ENCODE assay signal across 10 cellular contexts in genomic region chr11:20669833-20670684, GRCh38. TPM values are rescaled to one million over a fixed set of nuclear protein-coding genes. Genes with fewer than 3 reads are reported as not detected.
A peak's percentile ranks its signal among the peaks of the same experiment; 100 is the strongest.
DNase-seq lines count a peak whose midpoint lies in the region; ATAC-seq lines count a peak whose summit lies in the region.
"Had no signal": no experiment of that assay in that cellular context is flagged by ENCODE, and none has a peak within 500 bp of the region (broad histone marks: within the 10 kb centered on the region; RNA-seq: fewer than 3 reads in every experiment).

No MANE protein-coding gene starts in this region.

- H3K27me3 Mint-ChIP-seq in activated CD4-positive, alpha-beta T cell treated with anti-CD3 and anti-CD28 coated beads, Interleukin-2, amount 10 ng/mL, durations not matched to agents 24 days and 14 days, result peaks cover 68% of the 10 kb centered on the region
- peaks cover 66% of the 10 kb centered on the region for H3K27me3 Mint-ChIP-seq in activated CD4-positive, alpha-beta T cell treated with anti-CD3 and anti-CD28 coated beads, Interleukin-2, amount 10 ng/mL, durations not matched to agents 7 days and 5 days

- no peaks in the 10 kb centered on the region for H3K9me3 ChIP-seq in iPS-20b (ENCODE audit: insufficient read depth, low read depth, low read length)
- H3K9me3 ChIP-seq in stomach smooth muscle (ENCODE audit: control insufficient read depth in 2 of 2, low read length in 2 of 2), result no peaks in the 10 kb centered on the region
- H3K9me3 ChIP-seq: gastroesophageal sphincter had no signal

- H3K9ac ChIP-seq in iPS-20b (ENCODE audit: low read depth, low read length), result no peak overlapping the region
- H3K9ac ChIP-seq in stomach smooth muscle (ENCODE audit: low read length in 2 of 2), result no peak overlapping the region

- H3K4me1 ChIP-seq in iPS-20b (ENCODE audit: insufficient read depth, low read length), result peaks cover 21% of the 10 kb centered on the region; the same call in 1 of the 2 replicates
- peaks cover 19% of the 10 kb centered on the region for H3K4me1 ChIP-seq in stomach smooth muscle (ENCODE audit: control insufficient read depth, insufficient read depth, low read length)

- H3K36me3 ChIP-seq in iPS-20b (ENCODE audit: insufficient read depth, low read depth, low read length) (no peaks in the 10 kb centered on the region), stomach smooth muscle (ENCODE audit: control insufficient read depth in 2 of 2, insufficient read depth in 2 of 2, low read length in 2 of 2) (no peaks in the 10 kb centered on the region)
- H3K36me3 ChIP-seq: gastroesophageal sphincter had no signal

- no peaks in the 10 kb centered on the region for H3K4me1 Mint-ChIP-seq in activated CD4-positive, alpha-beta T cell treated with anti-CD3 and anti-CD28 coated beads, Interleukin-2, amount 10 ng/mL, durations not matched to agents 24 days and 14 days
- peaks cover 6% of the 10 kb centered on the region for H3K4me1 Mint-ChIP-seq in activated CD4-positive, alpha-beta T cell treated with anti-CD3 and anti-CD28 coated beads, Interleukin-2, amount 10 ng/mL, durations not matched to agents 7 days and 5 days

- POLR2A ChIA-PET in activated CD4-positive, alpha-beta T cell treated with anti-CD3 and anti-CD28 coated beads, Interleukin-2, amount 10 ng/mL, durations not matched to agents 7 days and 5 days (lab: Charles Lee), result no interaction called here

- intact Hi-C loops in activated CD4-positive, alpha-beta T cell treated with anti-CD3 and anti-CD28 coated beads, Interleukin-2, amount 10 ng/mL, durations not matched to agents 24 days and 14 days (cut with micrococcal nuclease), result loop anchor here (5.0 kb wide), 2 partner anchors 73 to 508 kb away; partner anchors contain the start of genes DBX1 and SLC6A5

- H3K27ac Mint-ChIP-seq in activated CD4-positive, alpha-beta T cell treated with anti-CD3 and anti-CD28 coated beads, Interleukin-2, amount 10 ng/mL, durations not matched to agents 24 days and 14 days, result no peak overlapping the region
- H3K27ac Mint-ChIP-seq in activated CD4-positive, alpha-beta T cell treated with anti-CD3 and anti-CD28 coated beads, Interleukin-2, amount 10 ng/mL, durations not matched to agents 7 days and 5 days, result no peak overlapping the region
- H3K27ac Mint-ChIP-seq: activated T-helper 1 cell treated with anti-CD3 and anti-CD28 coated beads, Interleukin-12 subunit alpha, Interleukin-12 subunit beta, Interleukin-2, Interleukin-4 antibody, amounts not matched to agents 30 ng/mL and 10 ng/mL and 1 ng/mL, durations not matched to agents 14 hours and 24 hours and 36 hours had no signal

- H3K9me3 Mint-ChIP-seq in activated CD4-positive, alpha-beta T cell treated with anti-CD3 and anti-CD28 coated beads, Interleukin-2, amount 10 ng/mL, durations not matched to agents 24 days and 14 days, result no peaks in the 10 kb centered on the region
- no peaks in the 10 kb centered on the region for H3K9me3 Mint-ChIP-seq in activated CD4-positive, alpha-beta T cell treated with anti-CD3 and anti-CD28 coated beads, Interleukin-2, amount 10 ng/mL, durations not matched to agents 7 days and 5 days
- H3K9me3 Mint-ChIP-seq: activated T-helper 1 cell treated with anti-CD3 and anti-CD28 coated beads, Interleukin-12 subunit alpha, Interleukin-12 subunit beta, Interleukin-2, Interleukin-4 antibody, amounts not matched to agents 30 ng/mL and 10 ng/mL and 1 ng/mL, durations not matched to agents 14 hours and 24 hours and 36 hours had no signal

- no peaks in the 10 kb centered on the region for H3K36me3 Mint-ChIP-seq in activated CD4-positive, alpha-beta T cell treated with anti-CD3 and anti-CD28 coated beads, Interleukin-2, amount 10 ng/mL, durations not matched to agents 24 days and 14 days (ENCODE audit: low read depth)
- H3K36me3 Mint-ChIP-seq in activated CD4-positive, alpha-beta T cell treated with anti-CD3 and anti-CD28 coated beads, Interleukin-2, amount 10 ng/mL, durations not matched to agents 7 days and 5 days (ENCODE audit: low read depth), result no peaks in the 10 kb centered on the region

- peak overlapping the region; percentile 68 for H3K4me3 ChIP-seq in iPS-20b (ENCODE audit: low read length)
- peak overlapping the region; percentile 38 to 63 for H3K4me3 ChIP-seq in stomach smooth muscle (ENCODE audit: low read length in 2 of 2)

- no peak overlapping the region for H3K4me3 Mint-ChIP-seq in activated CD4-positive, alpha-beta T cell treated with anti-CD3 and anti-CD28 coated beads, Interleukin-2, amount 10 ng/mL, durations not matched to agents 24 days and 14 days
- H3K4me3 Mint-ChIP-seq in activated CD4-positive, alpha-beta T cell treated with anti-CD3 and anti-CD28 coated beads, Interleukin-2, amount 10 ng/mL, durations not matched to agents 7 days and 5 days, result no peak overlapping the region
- H3K4me3 Mint-ChIP-seq: activated T-helper 1 cell treated with anti-CD3 and anti-CD28 coated beads, Interleukin-12 subunit alpha, Interleukin-12 subunit beta, Interleukin-2, Interleukin-4 antibody, amounts not matched to agents 30 ng/mL and 10 ng/mL and 1 ng/mL, durations not matched to agents 14 hours and 24 hours and 36 hours had no signal

- DNase-seq in activated CD4-positive, alpha-beta T cell treated with anti-CD3 and anti-CD28 coated beads, Interleukin-2, amount 10 ng/mL, durations not matched to agents 24 days and 14 days, result peak; percentile 51
- DNase-seq in activated CD4-positive, alpha-beta T cell treated with anti-CD3 and anti-CD28 coated beads, Interleukin-2, amount 10 ng/mL, durations not matched to agents 7 days and 5 days, result no peak
- peak; percentile 32 for DNase-seq in SK-N-DZ (ENCODE audit: low spot score)
- DNase-seq in NCI-H2081 treated with DMSO at 0.1 percent for 48 hours (lab: John Stamatoyannopoulos, UW), result no peak

- CTCF ChIA-PET in activated CD4-positive, alpha-beta T cell treated with anti-CD3 and anti-CD28 coated beads, Interleukin-2, amount 10 ng/mL, durations not matched to agents 7 days and 5 days (lab: Charles Lee), result no interaction called here

- H3K27me3 ChIP-seq in iPS-20b (ENCODE audit: insufficient read depth, low read length), result peaks cover 76% of the 10 kb centered on the region
- peaks cover 28 to 41% of the 10 kb centered on the region in 2 donors for H3K27me3 ChIP-seq in stomach smooth muscle (ENCODE audit: control insufficient read depth in 1 of 2, insufficient read depth in 2 of 2, low read length in 2 of 2)

- no peak overlapping the region for H3K27ac ChIP-seq in iPS-20b (ENCODE audit: low read length)
- no peak overlapping the region for H3K27ac ChIP-seq in stomach smooth muscle (ENCODE audit: low read length)
- H3K27ac ChIP-seq: gastroesophageal sphincter had no signal

- ATAC-seq in HG03439 (IDR thresholded peaks at IDR 0.05; ENCODE audit: unreplicated experiment) (no peak), HG02884 (IDR thresholded peaks at IDR 0.05; ENCODE audit: unreplicated experiment) (no peak)

RNA-seq across cellular contexts. Expression of gene NELL1, which starts 0.7 kb away (rescaled TPM):
- total RNA-seq in activated CD4-positive, alpha-beta T cell treated with anti-CD3 and anti-CD28 coated beads, Interleukin-2, amount 10 ng/mL, durations not matched to agents 24 days and 14 days, result not detected in 2 replicates
- not detected for total RNA-seq in activated CD4-positive, alpha-beta T cell treated with anti-CD3 and anti-CD28 coated beads, Interleukin-2, amount 10 ng/mL, durations not matched to agents 7 days and 5 days
- 77.9 and 81.1 TPM in 2 replicates for polyA plus RNA-seq in SK-N-DZ (2014; cell fraction: cytosol; rRNA removed)
- polyA plus RNA-seq in SK-N-DZ (2014; cell fraction: nucleus; rRNA removed), result 25.9 and 36.9 TPM in 2 replicates
- total RNA-seq: activated T-helper 1 cell treated with anti-CD3 and anti-CD28 coated beads, Interleukin-12 subunit alpha, Interleukin-12 subunit beta, Interleukin-2, Interleukin-4 antibody, amounts not matched to agents 30 ng/mL and 10 ng/mL and 1 ng/mL, durations not matched to agents 14 hours and 24 hours and 36 hours had no signal

Comparison
In these comparisons a context has a peak if more than half of its experiments do, and no peak if none do; other contexts are left out.
1. DNase-seq: peak in activated CD4-positive, alpha-beta T cell treated with anti-CD3 and anti-CD28 coated beads, Interleukin-2, amount 10 ng/mL, durations not matched to agents 24 days and 14 days (single experiment) and SK-N-DZ (single experiment); none in activated CD4-positive, alpha-beta T cell treated with anti-CD3 and anti-CD28 coated beads, Interleukin-2, amount 10 ng/mL, durations not matched to agents 7 days and 5 days (single experiment) and NCI-H2081 treated with DMSO at 0.1 percent for 48 hours (single experiment).